Comparison of ENCODE assay signal across 8 cellular contexts in the genomic region with DNA sequence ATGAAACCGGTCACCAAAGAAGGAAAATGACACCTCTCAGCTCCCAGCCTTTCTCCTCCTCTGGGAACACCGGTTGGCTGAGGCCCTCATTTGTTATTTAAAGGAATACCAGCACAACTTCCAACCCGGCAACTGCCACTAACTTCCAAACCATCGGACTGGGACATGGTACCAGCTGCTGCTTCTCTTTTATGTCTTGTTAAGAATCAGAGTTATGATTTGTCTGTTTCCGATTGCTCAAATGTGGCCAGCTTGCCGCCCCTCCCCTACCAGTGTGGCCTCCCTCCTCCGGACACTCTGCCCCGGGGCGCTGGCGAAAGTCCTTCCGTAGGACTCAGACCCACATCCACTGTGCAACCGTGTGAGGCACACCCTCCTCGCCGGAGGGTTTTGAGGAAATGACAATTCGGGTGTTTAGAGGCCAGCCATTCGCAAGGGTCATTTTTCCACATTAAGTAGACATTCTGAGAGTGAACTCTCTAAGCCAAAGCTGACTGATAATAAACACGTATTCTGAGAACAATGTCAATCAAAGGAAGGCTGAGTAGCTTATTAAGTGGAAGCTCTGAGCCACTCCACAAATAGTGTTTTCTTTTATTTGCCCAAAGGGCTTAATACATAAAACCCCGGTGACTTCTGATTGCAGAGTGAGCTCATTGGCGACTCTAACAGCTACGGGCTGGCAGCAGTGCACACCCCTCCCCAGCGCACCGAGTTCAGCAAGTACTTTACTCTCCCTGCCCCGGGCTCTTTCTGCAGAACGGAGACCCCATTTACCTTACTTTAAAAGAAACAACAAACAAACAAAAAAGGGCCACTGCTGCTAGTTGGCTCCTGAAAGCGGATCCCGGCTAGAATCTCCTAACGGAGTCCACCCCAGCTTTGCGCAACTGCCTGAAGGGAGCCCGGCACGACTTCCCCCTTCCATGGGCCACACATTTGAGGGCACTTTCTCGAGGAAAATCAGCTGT. TPM values are rescaled to one million over a fixed set of nuclear protein-coding genes. Genes with fewer than 3 reads are reported as not detected.
DNase-seq lines count a peak whose midpoint lies in the region; ATAC-seq, FAIRE-seq and TF ChIP-seq lines count a peak whose summit lies in the region.

No MANE protein-coding gene starts in this region.

- ATAC-seq in activated CD8-positive, alpha-beta T cell treated with anti-CD3 and anti-CD28 coated beads for 36 hours, result no peak

- peaks cover 28 to 41% of the 10 kb centered on the region in 2 donors for H3K4me1 ChIP-seq in kidney (ENCODE audit: control insufficient read depth in 1 of 2, insufficient read depth in 1 of 2, low read depth in 1 of 2, low read length in 2 of 2)
- peaks cover 40% of the 10 kb centered on the region for H3K4me1 ChIP-seq in thymus (ENCODE audit: control insufficient read depth, insufficient read depth, low read length)

- CTCF ChIA-PET in activated CD8-positive, alpha-beta T cell treated with anti-CD3 and anti-CD28 coated beads for 36 hours (lab: Charles Lee), result interaction anchor here (1.5 kb wide), 2 partner anchors 17 to 55 kb away, joined by 3 to 4 read pairs; no protein-coding TSS in a partner anchor

- H3K27ac ChIP-seq in kidney (ENCODE audit: low read depth in 2 of 2, low read length in 2 of 2) (peak overlapping the region; percentile 28 to 59), thymus (ENCODE audit: low read depth) (no peak overlapping the region)

- POLR2A ChIA-PET in activated CD8-positive, alpha-beta T cell treated with anti-CD3 and anti-CD28 coated beads for 36 hours (lab: Charles Lee), result no interaction called here

- H3K9ac ChIP-seq in kidney (ENCODE audit: low read length in 2 of 2), result peak overlapping the region in 1 of 2 donors; percentile 59

- WGBS in thymus, result 7% methylated on average over 31 of the region's 31 CpGs

- no peaks in the 10 kb centered on the region for H3K9me3 Mint-ChIP-seq in activated CD8-positive, alpha-beta T cell treated with anti-CD3 and anti-CD28 coated beads for 36 hours

- H3K36me3 ChIP-seq in kidney (ENCODE audit: control insufficient read depth in 1 of 2, insufficient read depth in 2 of 2, low read length in 2 of 2) (peaks cover 0 to under 1% of the 10 kb centered on the region in 2 donors), thymus (ENCODE audit: control insufficient read depth, insufficient read depth) (peaks cover 6% of the 10 kb centered on the region)

- peaks cover 50% of the 10 kb centered on the region for H3K27me3 Mint-ChIP-seq in activated CD8-positive, alpha-beta T cell treated with anti-CD3 and anti-CD28 coated beads for 36 hours

- H3K36me3 Mint-ChIP-seq in activated CD8-positive, alpha-beta T cell treated with anti-CD3 and anti-CD28 coated beads for 36 hours (ENCODE audit: low read depth), result no peaks in the 10 kb centered on the region

- H3K4me1 Mint-ChIP-seq in activated CD8-positive, alpha-beta T cell treated with anti-CD3 and anti-CD28 coated beads for 36 hours (ENCODE audit: low read depth), result peaks cover 7% of the 10 kb centered on the region

- H3K27me3 ChIP-seq in thymus (ENCODE audit: control insufficient read depth, insufficient read depth), result peaks cover 35% of the 10 kb centered on the region

- peak; percentile 27 for DNase-seq in NCI-H1436 (lab: John Stamatoyannopoulos, UW)
- no peak for DNase-seq in NCI-H1436 treated with DMSO at 0.1 percent for 48 hours (lab: John Stamatoyannopoulos, UW)
- DNase-seq in astrocyte of the hippocampus (ENCODE audit: low read depth, low spot score), result peak; percentile 71
- DNase-seq in kidney, result peak; percentile 83
- DNase-seq in NCI-H128 (lab: John Stamatoyannopoulos, UW; ENCODE audit: unreplicated experiment), result no peak
- DNase-seq in activated CD8-positive, alpha-beta T cell treated with anti-CD3 and anti-CD28 coated beads for 36 hours, result no peak
- DNase-seq in stimulated activated CD4-positive, alpha-beta T cell treated with anti-CD3 and anti-CD28 coated beads, Interleukin-2, amount 100 ng/mL, for 48 hours, result no peak

- TF ChIP-seq CTCF in kidney (IDR thresholded peaks at IDR 0.05; ENCODE audit: borderline replicate concordance, extremely low read depth, insufficient read depth), result no peak
- TF ChIP-seq CTCF in activated CD8-positive, alpha-beta T cell treated with anti-CD3 and anti-CD28 coated beads for 36 hours (IDR thresholded peaks at IDR 0.05), result no peak

- H3K4me3 Mint-ChIP-seq in activated CD8-positive, alpha-beta T cell treated with anti-CD3 and anti-CD28 coated beads for 36 hours, result no peak overlapping the region

- no peak for FAIRE-seq in kidney (lab: Jason Lieb, UNC)

- intact Hi-C loops in kidney (cut with DNase I), result no loop called here
- intact Hi-C loops in activated CD8-positive, alpha-beta T cell treated with anti-CD3 and anti-CD28 coated beads for 36 hours (cut with micrococcal nuclease), result no loop called here

- no peak overlapping the region for H3K27ac Mint-ChIP-seq in activated CD8-positive, alpha-beta T cell treated with anti-CD3 and anti-CD28 coated beads for 36 hours

- H3K9me3 ChIP-seq in kidney (ENCODE audit: control insufficient read depth in 1 of 2, low read length in 2 of 2) (no peaks in the 10 kb centered on the region), thymus (ENCODE audit: control insufficient read depth) (peaks cover 2% of the 10 kb centered on the region)

- H3K4me3 ChIP-seq in kidney (ENCODE audit: low read length in 2 of 2) (peak overlapping the region; percentile 49 to 56), thymus (ENCODE audit: low read length) (peak overlapping the region; percentile 8)

RNA-seq across cellular contexts. Expression of a gene that starts 5.4 kb away (rescaled TPM):
- total RNA-seq in kidney, result 32.6 TPM
- 11.6 TPM for polyA plus RNA-seq in kidney (ENCODE audit: insufficient read depth, low read depth, low replicate concordance)
- 9.3 TPM for polyA plus RNA-seq in thymus
- under 1 TPM; 0.65 to 0.76 TPM for total RNA-seq in activated CD8-positive, alpha-beta T cell treated with anti-CD3 and anti-CD28 coated beads for 36 hours

Comparison
In these comparisons a context has a peak if more than half of its experiments do, and no peak if none do; other contexts are left out.
1. DNase-seq: peak in NCI-H1436 (single experiment), astrocyte of the hippocampus (single experiment) and kidney (single experiment); none in NCI-H1436 treated with DMSO at 0.1 percent for 48 hours (single experiment), NCI-H128 (single experiment), activated CD8-positive, alpha-beta T cell treated with anti-CD3 and anti-CD28 coated beads for 36 hours (single experiment) and stimulated activated CD4-positive, alpha-beta T cell treated with anti-CD3 and anti-CD28 coated beads, Interleukin-2, amount 100 ng/mL, for 48 hours (0 of 2).
2. RNA of a gene that starts 5.4 kb away (total RNA-seq): 32.6 TPM in kidney (single experiment); 0.65 to 0.76 TPM in activated CD8-positive, alpha-beta T cell treated with anti-CD3 and anti-CD28 coated beads for 36 hours; every median in the first group is over 10 times any median in the second.